Comparison of ENCODE assay signal across 19 cellular contexts in the genomic region with DNA sequence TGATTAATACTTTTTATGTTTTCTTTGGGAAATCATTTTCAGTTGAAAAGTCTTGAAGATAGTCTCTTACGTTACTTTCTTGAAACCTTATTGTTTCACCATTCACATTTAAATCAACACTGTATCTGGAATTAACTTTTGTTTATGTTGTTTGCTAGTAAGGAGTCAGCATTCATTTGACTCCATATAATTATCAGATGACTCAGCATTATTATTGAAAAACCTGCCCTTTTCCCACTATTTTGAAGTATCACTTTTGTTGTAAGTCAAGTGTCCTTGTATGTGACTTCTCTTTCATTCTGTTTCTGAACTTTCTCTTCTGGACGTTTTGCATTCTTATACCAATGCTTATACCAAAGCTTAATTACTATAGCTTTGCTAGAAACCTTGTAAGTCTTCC.
A peak's percentile ranks its signal among the peaks of the same experiment; 100 is the strongest.
DNase-seq lines count a peak whose midpoint lies in the region; ATAC-seq, FAIRE-seq and TF ChIP-seq lines count a peak whose summit lies in the region.
"Had no signal": no experiment of that assay in that cellular context is flagged by ENCODE, and none has a peak within 500 bp of the region (broad histone marks: within the 10 kb centered on the region; RNA-seq: fewer than 3 reads in every experiment).

No MANE protein-coding gene starts in this region.

- peak overlapping the region in 2 of 3 experiments; percentile 7 to 46; a peak in 3 of 7 replicates for H3K27ac Mint-ChIP-seq in H9
- no peak overlapping the region for H3K27ac Mint-ChIP-seq in activated naive CD4-positive, alpha-beta T cell treated with anti-CD3 and anti-CD28 coated beads, Interleukin-2, amount 10 ng/mL, durations not matched to agents 7 days and 5 days
- H3K27ac Mint-ChIP-seq: B cell; CD4-positive, CD25-positive, alpha-beta regulatory T cell; CD8-positive, alpha-beta T cell; GM23338 had no signal

- no peak for ATAC-seq in PC-3
- ATAC-seq: CD8-positive, alpha-beta T cell; GM23338 had no signal

- H3K14ac ChIP-seq in H9 (ENCODE audit: insufficient read depth, low read length), result no peak overlapping the region

- H3K4me3 Mint-ChIP-seq in H9, result no peak overlapping the region
- no peak overlapping the region for H3K4me3 Mint-ChIP-seq in activated naive CD4-positive, alpha-beta T cell treated with anti-CD3 and anti-CD28 coated beads, Interleukin-2, amount 10 ng/mL, durations not matched to agents 7 days and 5 days
- H3K4me3 Mint-ChIP-seq: B cell; CD8-positive, alpha-beta T cell; GM23338 had no signal

- H3K9me3 ChIP-seq in H9 (ENCODE audit: control insufficient read depth, low read depth, low read length) (no peaks in the 10 kb centered on the region), PC-3 (ENCODE audit: low read length) (no peaks in the 10 kb centered on the region), ascending aorta (no peaks in the 10 kb centered on the region)
- H3K9me3 ChIP-seq: BLaER1, Caco-2 had no signal

- no peak overlapping the region for H2AFZ ChIP-seq in H9 (ENCODE audit: low read length)
- peak overlapping the region; percentile 57; the same call in 1 of the 2 replicates for H2AFZ ChIP-seq in PC-3 (ENCODE audit: low read length)
- H2AFZ ChIP-seq: GM23338 had no signal

- H4K91ac ChIP-seq in H9 (ENCODE audit: insufficient read length, low read depth, low read length), result no peak overlapping the region

- H3K9ac ChIP-seq in H9 (ENCODE audit: extremely low read depth, insufficient read length, low read length) (no peak overlapping the region), PC-3 (ENCODE audit: low read length) (no peak overlapping the region)
- H3K9ac ChIP-seq: BLaER1 had no signal

- TF ChIP-seq CTCF in H9 (conservative IDR thresholded peaks at IDR 0.05) (no peak), PC-3 (conservative IDR thresholded peaks at IDR 0.05; ENCODE audit: low read depth, low read length) (no peak), ascending aorta (IDR thresholded peaks at IDR 0.05) (no peak)

- H3K4ac ChIP-seq in H9 (ENCODE audit: low read depth, low read length), result no peak overlapping the region

- intact Hi-C loops in PC-3 (cut with micrococcal nuclease) (no loop called here), ascending aorta (cut with DNase I) (no loop called here)

- H3K4me2 ChIP-seq in H9 (ENCODE audit: insufficient read depth, insufficient read length, low read length) (no peak overlapping the region), PC-3 (ENCODE audit: low read length) (no peak overlapping the region)
- H3K4me2 ChIP-seq: BLaER1, GM23338 had no signal

- no peaks in the 10 kb centered on the region for H3K27me3 Mint-ChIP-seq in H9 (ENCODE audit: low read depth)
- H3K27me3 Mint-ChIP-seq in activated naive CD4-positive, alpha-beta T cell treated with anti-CD3 and anti-CD28 coated beads, Interleukin-2, amount 10 ng/mL, durations not matched to agents 7 days and 5 days, result no peaks in the 10 kb centered on the region

- H3K36me3 Mint-ChIP-seq in H9 (ENCODE audit: insufficient read depth in 1 of 3, low read depth in 3 of 3), result no peaks in the 10 kb centered on the region
- no peaks in the 10 kb centered on the region for H3K36me3 Mint-ChIP-seq in activated naive CD4-positive, alpha-beta T cell treated with anti-CD3 and anti-CD28 coated beads, Interleukin-2, amount 10 ng/mL, durations not matched to agents 7 days and 5 days

- no peak overlapping the region for H2BK15ac ChIP-seq in H9 (ENCODE audit: low read depth, low read length)

- H2AK5ac ChIP-seq in H9 (ENCODE audit: insufficient read length, low read length), result no peak overlapping the region

- H3K27me3 ChIP-seq in H9 (ENCODE audit: insufficient read depth, low read length) (no peaks in the 10 kb centered on the region), PC-3 (ENCODE audit: low read length) (no peaks in the 10 kb centered on the region), ascending aorta (no peaks in the 10 kb centered on the region)
- H3K27me3 ChIP-seq: BLaER1 had no signal

- H2BK5ac ChIP-seq in H9 (ENCODE audit: insufficient read length, low read length), result no peak overlapping the region

- H3K4me1 Mint-ChIP-seq in H9, result peaks cover 0 to 3% of the 10 kb centered on the region in 2 experiments; a peak in 1 of 4 replicates
- peaks cover 6% of the 10 kb centered on the region for H3K4me1 Mint-ChIP-seq in activated naive CD4-positive, alpha-beta T cell treated with anti-CD3 and anti-CD28 coated beads, Interleukin-2, amount 10 ng/mL, durations not matched to agents 7 days and 5 days
- H3K4me1 Mint-ChIP-seq: B cell had no signal

- POLR2A ChIA-PET in PC-3 (lab: Charles Lee; ENCODE audit: unreplicated experiment), result no interaction called here

- H3K4me1 ChIP-seq in H9 (ENCODE audit: insufficient read depth, low read length), result no peaks in the 10 kb centered on the region
- peaks cover 38% of the 10 kb centered on the region for H3K4me1 ChIP-seq in PC-3 (ENCODE audit: insufficient read depth, low read length)
- no peaks in the 10 kb centered on the region for H3K4me1 ChIP-seq in ascending aorta
- H3K4me1 ChIP-seq: BLaER1, Caco-2 had no signal

- no peaks in the 10 kb centered on the region for H3K9me2 ChIP-seq in PC-3 (replicated peaks; ENCODE audit: low read length)

- H3T11ph ChIP-seq in H9 (ENCODE audit: low read length), result no peak overlapping the region

- H3F3A ChIP-seq in PC-3 (ENCODE audit: low read length, unreplicated experiment), result peaks cover 4% of the 10 kb centered on the region

- no peaks in the 10 kb centered on the region for H4K20me1 ChIP-seq in H9 (ENCODE audit: control insufficient read depth, insufficient read depth, insufficient read length)
- H4K20me1 ChIP-seq in PC-3 (ENCODE audit: low read length), result no peaks in the 10 kb centered on the region
- H4K20me1 ChIP-seq: BLaER1 had no signal

- no peaks in the 10 kb centered on the region for H3K23me2 ChIP-seq in H9 (ENCODE audit: insufficient read length, low read depth, low read length, poor library complexity, severe bottlenecking)

- H3K79me1 ChIP-seq in H9 (ENCODE audit: insufficient read depth, low read depth, low read length, poor library complexity, severe bottlenecking), result no peaks in the 10 kb centered on the region

- H4K8ac ChIP-seq in H9 (replicated peaks; ENCODE audit: insufficient read length, low read depth, low read length), result no peak overlapping the region

- H3K4me3 ChIP-seq in PC-3 (ENCODE audit: low read length) (no peak overlapping the region), ascending aorta (no peak overlapping the region)
- H3K4me3 ChIP-seq: BLaER1, GM23338 had no signal

- no CpG with 5 or more reads among the region's 2 CpGs for WGBS in H9 (ENCODE audit: extremely low coverage, insufficient read length, low lambda C conversion rate)

- H3K23ac ChIP-seq in H9 (ENCODE audit: insufficient read length, low read depth, low read length), result no peak overlapping the region

- H3K27ac ChIP-seq in H9 (ENCODE audit: insufficient read length, low read depth, low read length) (no peak overlapping the region), PC-3 (ENCODE audit: low read length) (no peak overlapping the region), ascending aorta (no peak overlapping the region)
- H3K27ac ChIP-seq: BLaER1, C4-2B had no signal

- H3K36me3 ChIP-seq in PC-3 (ENCODE audit: low read depth, low read length), result no peaks in the 10 kb centered on the region
- H3K36me3 ChIP-seq in ascending aorta, result no peaks in the 10 kb centered on the region
- H3K36me3 ChIP-seq: BLaER1 had no signal

- peak; percentile 33 for FAIRE-seq in colon (lab: Jason Lieb, UNC)
- FAIRE-seq: GM12892, GM19239, H54 had no signal

- H2BK12ac ChIP-seq in H9 (ENCODE audit: insufficient read length, low read depth, low read length), result no peak overlapping the region

- H3K79me2 ChIP-seq in H9 (ENCODE audit: insufficient read depth, low read length) (no peaks in the 10 kb centered on the region), PC-3 (ENCODE audit: low read length) (no peaks in the 10 kb centered on the region)

- CTCF ChIA-PET in PC-3 (lab: Charles Lee), result no interaction called here
- CTCF ChIA-PET in activated naive CD4-positive, alpha-beta T cell treated with anti-CD3 and anti-CD28 coated beads, Interleukin-2, amount 10 ng/mL, durations not matched to agents 7 days and 5 days (lab: Charles Lee), result no interaction called here

- H3K9me3 Mint-ChIP-seq in H9, result peaks cover 0 to 2% of the 10 kb centered on the region in 2 experiments; a peak in 1 of 5 replicates
- no peaks in the 10 kb centered on the region for H3K9me3 Mint-ChIP-seq in activated naive CD4-positive, alpha-beta T cell treated with anti-CD3 and anti-CD28 coated beads, Interleukin-2, amount 10 ng/mL, durations not matched to agents 7 days and 5 days
- H3K9me3 Mint-ChIP-seq: GM23338 had no signal

- no peak for DNase-seq in H9
- DNase-seq in PC-3, result no peak
- no peak for DNase-seq in activated naive CD4-positive, alpha-beta T cell treated with anti-CD3 and anti-CD28 coated beads, Interleukin-2, amount 10 ng/mL, durations not matched to agents 7 days and 5 days
- DNase-seq in ascending aorta (ENCODE audit: low spot score in 2 of 2), result no peak
- no peak for DNase-seq in NCI-H2196 (lab: John Stamatoyannopoulos, UW; ENCODE audit: unreplicated experiment)
- DNase-seq: Caco-2; CD4-positive, CD25-positive, alpha-beta regulatory T cell; CD8-positive, alpha-beta T cell; DMS153; DND-41; HCEC 1CT had no signal

- no peak overlapping the region for H3K56ac ChIP-seq in H9 (ENCODE audit: insufficient read length, low read depth, low read length)

- no peak overlapping the region for H4K5ac ChIP-seq in H9 (ENCODE audit: insufficient read length, low read depth, low read length)

- BruUV-seq in PC-3 (replicated peaks; lab: Mats Ljungman, UMichigan), result no TSS peak

- no peak overlapping the region for H3K18ac ChIP-seq in H9 (ENCODE audit: insufficient read length, low read depth, low read length)

- H2BK120ac ChIP-seq in H9 (ENCODE audit: low read depth, low read length, poor library complexity, severe bottlenecking), result no peak overlapping the region

- no peak overlapping the region for H2BK20ac ChIP-seq in H9 (ENCODE audit: low read depth, low read length, poor library complexity, severe bottlenecking)
